Comparison of ENCODE assay signal across 21 cellular contexts in the genomic region with DNA sequence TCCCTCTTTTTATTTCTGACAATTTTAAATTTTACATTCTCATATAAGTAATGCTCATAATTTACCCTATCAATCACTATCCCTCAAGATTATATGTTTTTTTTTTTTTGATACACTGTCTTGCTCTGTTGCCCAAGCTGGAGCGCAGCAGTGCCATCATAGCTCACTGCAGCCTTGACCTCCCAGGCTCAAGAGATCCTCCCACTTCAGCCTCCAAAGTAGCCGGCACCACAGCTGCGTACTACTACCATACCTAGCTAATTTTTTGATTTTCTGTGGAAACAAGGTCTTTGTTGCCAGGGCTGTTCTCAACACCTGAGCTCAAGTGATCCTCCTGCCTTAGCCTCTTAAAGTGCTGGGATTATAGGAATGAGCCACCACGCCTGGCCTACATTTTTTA. TPM values are rescaled to one million over a fixed set of nuclear protein-coding genes. Genes with fewer than 3 reads are reported as not detected.
DNase-seq lines count a peak whose midpoint lies in the region; FAIRE-seq and TF ChIP-seq lines count a peak whose summit lies in the region.
"Had no signal": no experiment of that assay in that cellular context is flagged by ENCODE, and none has a peak within 500 bp of the region (broad histone marks: within the 10 kb centered on the region; RNA-seq: fewer than 3 reads in every experiment).

No MANE protein-coding gene starts in this region.

- H3K4me3 ChIP-seq in CD8-positive, alpha-beta memory T cell (ENCODE audit: low read length): no peak overlapping the region
- peak overlapping the region; percentile 100 for H3K4me3 ChIP-seq in neuron (ENCODE audit: low read length)

- no peaks in the 10 kb centered on the region for H3K36me3 ChIP-seq in CD8-positive, alpha-beta memory T cell (ENCODE audit: insufficient read depth, low read length)
- peaks cover 10% of the 10 kb centered on the region for H3K36me3 ChIP-seq in neuron (ENCODE audit: insufficient read depth, low read length)
- H3K36me3 ChIP-seq: upper lobe of left lung had no signal

- H3K9me3 Mint-ChIP-seq in CD8-positive, alpha-beta memory T cell: no peaks in the 10 kb centered on the region
- H3K9me3 Mint-ChIP-seq in H9: peaks cover 0 to 3% of the 10 kb centered on the region in 2 experiments; a peak in 1 of 5 replicates
- no peaks in the 10 kb centered on the region for H3K9me3 Mint-ChIP-seq in brain
- H3K9me3 Mint-ChIP-seq in activated naive CD4-positive, alpha-beta T cell treated with anti-CD3 and anti-CD28 coated beads, Interleukin-2, amount 10 ng/mL, durations not matched to agents 7 days and 5 days: no peaks in the 10 kb centered on the region
- H3K9me3 Mint-ChIP-seq: effector memory CD8-positive, alpha-beta T cell; stimulated activated naive CD8-positive, alpha-beta T cell treated with anti-CD3 and anti-CD28 coated beads, Interleukin-15, amount 100 ng/mL, for 72 hours had no signal

- H3K27me3 ChIP-seq in CD8-positive, alpha-beta memory T cell (ENCODE audit: insufficient read depth, low read length, poor library complexity, severe bottlenecking): no peaks in the 10 kb centered on the region
- H3K27me3 ChIP-seq in H9 (ENCODE audit: insufficient read depth, low read length) (no peaks in the 10 kb centered on the region), neuron (ENCODE audit: insufficient read depth, low read length) (no peaks in the 10 kb centered on the region)
- H3K27me3 ChIP-seq: upper lobe of left lung had no signal

- H4K91ac ChIP-seq in H9 (ENCODE audit: insufficient read length, low read depth, low read length): no peak overlapping the region

- no peak for TF ChIP-seq CTCF in H9 (conservative IDR thresholded peaks at IDR 0.05)
- TF ChIP-seq CTCF in brain (conservative IDR thresholded peaks at IDR 0.05): no peak
- no peak for TF ChIP-seq CTCF in GM13976 (IDR thresholded peaks at IDR 0.05; ENCODE audit: borderline replicate concordance, control extremely low read depth, extremely low read depth, insufficient read depth, missing control alignments)

- H2BK12ac ChIP-seq in H9 (ENCODE audit: insufficient read length, low read depth, low read length): no peak overlapping the region

- in situ Hi-C loops in GM13976 (cut with MboI; ENCODE audit: low sequenced_read_pairs, unreplicated experiment): no loop called here

- H3K4me2 ChIP-seq in H9 (ENCODE audit: insufficient read depth, insufficient read length, low read length): no peak overlapping the region

- H3K27ac ChIP-seq in CD8-positive, alpha-beta memory T cell (ENCODE audit: low read depth, low read length): no peak overlapping the region
- H3K27ac ChIP-seq in H9 (ENCODE audit: insufficient read length, low read depth, low read length): no peak overlapping the region
- H3K27ac ChIP-seq: HL-60 had no signal

- CTCF ChIA-PET in CD8-positive, alpha-beta memory T cell (lab: Charles Lee): interaction anchor here (1.7 kb wide), 1 partner anchor 181 kb away, joined by 10 read pairs; no protein-coding TSS in a partner anchor
- CTCF ChIA-PET in activated naive CD4-positive, alpha-beta T cell treated with anti-CD3 and anti-CD28 coated beads, Interleukin-2, amount 10 ng/mL, durations not matched to agents 7 days and 5 days (lab: Charles Lee): interaction anchor here (0.6 kb wide), 1 partner anchor 30 kb away, joined by 3 read pairs; no protein-coding TSS in a partner anchor

- H3K4ac ChIP-seq in H9 (ENCODE audit: low read depth, low read length): no peak overlapping the region

- H2BK15ac ChIP-seq in H9 (ENCODE audit: low read depth, low read length): no peak overlapping the region

- H3K79me2 ChIP-seq in H9 (ENCODE audit: insufficient read depth, low read length): peaks cover 24% of the 10 kb centered on the region; the same call in 1 of the 2 replicates

- peak overlapping the region in 4 of 8 donors; percentile 24 to 79 (median 72) for H3K27ac Mint-ChIP-seq in CD8-positive, alpha-beta memory T cell
- H3K27ac Mint-ChIP-seq in H9: peak overlapping the region; percentile 84 to 95 (median 94)
- H3K27ac Mint-ChIP-seq in brain: peak overlapping the region in 1 of 5 experiments; percentile 94
- no peak overlapping the region for H3K27ac Mint-ChIP-seq in activated naive CD4-positive, alpha-beta T cell treated with anti-CD3 and anti-CD28 coated beads, Interleukin-2, amount 10 ng/mL, durations not matched to agents 7 days and 5 days
- H3K27ac Mint-ChIP-seq: effector memory CD8-positive, alpha-beta T cell; nephron progenitor cell had no signal

- peaks cover 20% of the 10 kb centered on the region for H3K4me1 ChIP-seq in CD8-positive, alpha-beta memory T cell (ENCODE audit: insufficient read depth, low read length)
- H3K4me1 ChIP-seq in H9 (ENCODE audit: insufficient read depth, low read length): peaks cover 2% of the 10 kb centered on the region; the same call in 1 of the 2 replicates
- peaks cover 30% of the 10 kb centered on the region for H3K4me1 ChIP-seq in neuron (ENCODE audit: insufficient read depth, low read length)

- no CpG with 5 or more reads among the region's 4 CpGs for WGBS in H9 (ENCODE audit: extremely low coverage, insufficient read length, low lambda C conversion rate)

- H3K56ac ChIP-seq in H9 (ENCODE audit: insufficient read length, low read depth, low read length): no peak overlapping the region

- peaks cover 0 to 4% of the 10 kb centered on the region in 2 donors for H3K27me3 Mint-ChIP-seq in CD8-positive, alpha-beta memory T cell
- H3K27me3 Mint-ChIP-seq in H9 (ENCODE audit: low read depth): no peaks in the 10 kb centered on the region
- peaks cover 13% of the 10 kb centered on the region for H3K27me3 Mint-ChIP-seq in brain
- no peaks in the 10 kb centered on the region for H3K27me3 Mint-ChIP-seq in activated naive CD4-positive, alpha-beta T cell treated with anti-CD3 and anti-CD28 coated beads, Interleukin-2, amount 10 ng/mL, durations not matched to agents 7 days and 5 days
- H3K27me3 Mint-ChIP-seq: effector memory CD8-positive, alpha-beta T cell; progenitor cell of endocrine pancreas; stimulated activated naive CD8-positive, alpha-beta T cell treated with anti-CD3 and anti-CD28 coated beads, Interleukin-15, amount 100 ng/mL, for 72 hours had no signal

- no peak overlapping the region for H2BK120ac ChIP-seq in H9 (ENCODE audit: low read depth, low read length, poor library complexity, severe bottlenecking)

- H3T11ph ChIP-seq in H9 (ENCODE audit: low read length): no peak overlapping the region

- H4K8ac ChIP-seq in H9 (replicated peaks; ENCODE audit: insufficient read length, low read depth, low read length): no peak overlapping the region

- H3K4me1 Mint-ChIP-seq in CD8-positive, alpha-beta memory T cell: peaks cover 42 to 59% (median 53%) of the 10 kb centered on the region in 3 donors
- H3K4me1 Mint-ChIP-seq in H9 (peaks cover 44 to 49% of the 10 kb centered on the region in 2 experiments), brain (peaks cover 47% of the 10 kb centered on the region)
- peaks cover 47% of the 10 kb centered on the region for H3K4me1 Mint-ChIP-seq in activated naive CD4-positive, alpha-beta T cell treated with anti-CD3 and anti-CD28 coated beads, Interleukin-2, amount 10 ng/mL, durations not matched to agents 7 days and 5 days

- H2AFZ ChIP-seq in H9 (ENCODE audit: low read length) (no peak overlapping the region), neuron (ENCODE audit: low read depth, low read length) (no peak overlapping the region)

- DNase-seq in CD8-positive, alpha-beta memory T cell: no peak
- DNase-seq in H9 (no peak), GM12892 (ENCODE audit: insufficient read length) (no peak), GM13976 (ENCODE audit: low spot score) (no peak), DMS114 treated with DMSO at 0.1 percent for 48 hours (lab: John Stamatoyannopoulos, UW; ENCODE audit: unreplicated experiment) (no peak)
- DNase-seq in activated naive CD4-positive, alpha-beta T cell treated with anti-CD3 and anti-CD28 coated beads, Interleukin-2, amount 10 ng/mL, durations not matched to agents 7 days and 5 days: no peak
- DNase-seq: activated CD4-positive, alpha-beta T cell treated with anti-CD3 and anti-CD28 coated beads for 4 hours; activated naive CD4-positive, alpha-beta T cell treated with anti-CD3 and anti-CD28 coated beads, Interleukin-2, amount 50 U/mL, for 16 hours; COR-L47; effector memory CD8-positive, alpha-beta T cell; EL; NCI-H2171 treated with DMSO at 0.1 percent for 48 hours; nephron progenitor cell; Right ventricle myocardium superior; stimulated activated CD4-positive, alpha-beta T cell treated with anti-CD3 and anti-CD28 coated beads, Interleukin-2, amount 100 ng/mL, for 48 hours; stimulated activated naive CD8-positive, alpha-beta T cell treated with anti-CD3 and anti-CD28 coated beads, Interleukin-15, amount 100 ng/mL, for 72 hours; upper lobe of left lung had no signal

- no peak overlapping the region for H3K18ac ChIP-seq in H9 (ENCODE audit: insufficient read length, low read depth, low read length)

- peaks cover 6% of the 10 kb centered on the region for H3K23me2 ChIP-seq in H9 (ENCODE audit: insufficient read length, low read depth, low read length, poor library complexity, severe bottlenecking)

- no peak for TF ChIP-seq POLR2A in GM12892 (IDR thresholded peaks at IDR 0.05; ENCODE audit: low read depth, low read length)

- H3K79me1 ChIP-seq in H9 (ENCODE audit: insufficient read depth, low read depth, low read length, poor library complexity, severe bottlenecking): peaks cover 3% of the 10 kb centered on the region

- H3K14ac ChIP-seq in H9 (ENCODE audit: insufficient read depth, low read length): no peak overlapping the region

- H2BK20ac ChIP-seq in H9 (ENCODE audit: low read depth, low read length, poor library complexity, severe bottlenecking): no peak overlapping the region

- no peak overlapping the region for H3K23ac ChIP-seq in H9 (ENCODE audit: insufficient read length, low read depth, low read length)

- POLR2A ChIA-PET in CD8-positive, alpha-beta memory T cell (lab: Charles Lee): interaction anchor here (0.6 kb wide), 1 partner anchor 18 kb away, joined by 6 read pairs; no protein-coding TSS in a partner anchor

- no peak for FAIRE-seq in GM12892 (lab: Jason Lieb, UNC)

- peak overlapping the region in 5 of 7 donors; percentile 19 to 86 (median 38) for H3K4me3 Mint-ChIP-seq in CD8-positive, alpha-beta memory T cell
- H3K4me3 Mint-ChIP-seq in H9 (peak overlapping the region; percentile 57 to 89), brain (peak overlapping the region in 4 of 5 experiments; percentile 68 to 92 (median 86))
- no peak overlapping the region for H3K4me3 Mint-ChIP-seq in activated naive CD4-positive, alpha-beta T cell treated with anti-CD3 and anti-CD28 coated beads, Interleukin-2, amount 10 ng/mL, durations not matched to agents 7 days and 5 days

- no peak overlapping the region for H2BK5ac ChIP-seq in H9 (ENCODE audit: insufficient read length, low read length)

- peaks cover 3 to 39% (median 12%) of the 10 kb centered on the region in 3 donors for H3K36me3 Mint-ChIP-seq in CD8-positive, alpha-beta memory T cell
- peaks cover 4 to 30% (median 23%) of the 10 kb centered on the region in 3 experiments for H3K36me3 Mint-ChIP-seq in H9 (ENCODE audit: insufficient read depth in 1 of 3, low read depth in 3 of 3)
- peaks cover 28% of the 10 kb centered on the region for H3K36me3 Mint-ChIP-seq in brain
- peaks cover 31% of the 10 kb centered on the region for H3K36me3 Mint-ChIP-seq in activated naive CD4-positive, alpha-beta T cell treated with anti-CD3 and anti-CD28 coated beads, Interleukin-2, amount 10 ng/mL, durations not matched to agents 7 days and 5 days

- H3K9ac ChIP-seq in H9 (ENCODE audit: extremely low read depth, insufficient read length, low read length): no peak overlapping the region

- no peak overlapping the region for H2AK5ac ChIP-seq in H9 (ENCODE audit: insufficient read length, low read length)

- no peaks in the 10 kb centered on the region for H3K9me3 ChIP-seq in CD8-positive, alpha-beta memory T cell (ENCODE audit: low read length)
- no peaks in the 10 kb centered on the region for H3K9me3 ChIP-seq in H9 (ENCODE audit: control insufficient read depth, low read depth, low read length)
- no peaks in the 10 kb centered on the region for H3K9me3 ChIP-seq in neuron (ENCODE audit: low read length)
- H3K9me3 ChIP-seq: upper lobe of left lung had no signal

- H4K5ac ChIP-seq in H9 (ENCODE audit: insufficient read length, low read depth, low read length): no peak overlapping the region

- H4K20me1 ChIP-seq in H9 (ENCODE audit: control insufficient read depth, insufficient read depth, insufficient read length): no peaks in the 10 kb centered on the region

RNA-seq across cellular contexts. Expression of a gene that starts 4.4 kb away (rescaled TPM):
- total RNA-seq in CD8-positive, alpha-beta memory T cell: 10 to 100 TPM; 37.5 to 41.2 TPM
- polyA plus RNA-seq in CD8-positive, alpha-beta memory T cell: 10.3 TPM
- total RNA-seq in H9 (2021): 62.5 and 64.0 TPM in 2 replicates
- polyA plus RNA-seq in brain (ENCODE audit: insufficient read depth, low read depth, low replicate concordance): 33.7 TPM
- polyA plus RNA-seq in GM12892 (2012; ENCODE audit: missing spikeins): 17.3 TPM

RNA-seq across cellular contexts. Expression of a gene that starts 53.4 kb away (rescaled TPM):
- 10 to 100 TPM; 21.2 to 23.2 TPM for total RNA-seq in CD8-positive, alpha-beta memory T cell
- 50.2 TPM for polyA plus RNA-seq in CD8-positive, alpha-beta memory T cell
- total RNA-seq in H9 (2021): 18.1 and 18.3 TPM in 2 replicates
- 34.8 TPM for polyA plus RNA-seq in brain (ENCODE audit: insufficient read depth, low read depth, low replicate concordance)
- polyA plus RNA-seq in GM12892 (2012; ENCODE audit: missing spikeins): 11.0 TPM
